In the genomic region with DNA sequence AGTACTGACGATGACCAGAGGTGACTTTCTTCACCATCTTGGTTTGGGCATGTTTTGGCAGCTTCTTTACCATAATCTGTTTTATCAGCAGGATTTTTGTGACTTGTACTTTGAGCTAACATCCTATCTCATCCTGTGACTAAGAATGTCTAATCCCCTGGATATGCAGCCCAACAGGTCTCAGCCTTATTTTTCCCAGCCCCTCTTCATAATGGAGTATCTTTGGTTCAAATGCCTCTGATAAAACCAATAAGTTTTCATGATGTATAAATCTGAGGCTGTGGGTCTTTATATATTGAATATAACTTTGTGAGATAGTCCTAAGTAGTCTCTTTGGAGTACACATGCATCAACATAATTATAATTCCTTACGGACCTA, we compare ENCODE assay signal across 20 cellular contexts.
DNase-seq lines count a peak whose midpoint lies in the region; ATAC-seq and TF ChIP-seq lines count a peak whose summit lies in the region.
"Had no signal": no experiment of that assay in that cellular context is flagged by ENCODE, and none has a peak within 500 bp of the region (broad histone marks: within the 10 kb centered on the region; RNA-seq: fewer than 3 reads in every experiment).

No MANE protein-coding gene starts in this region.

- TF ChIP-seq CTCF in PC-3 (conservative IDR thresholded peaks at IDR 0.05; ENCODE audit: low read depth, low read length) = no peak
- no peak for TF ChIP-seq CTCF in epithelial cell of esophagus (IDR thresholded peaks at IDR 0.05; ENCODE audit: insufficient read depth, low read depth, low read length, missing control alignments)

- H3K27me3 ChIP-seq in CD8-positive, alpha-beta memory T cell (ENCODE audit: insufficient read depth, low read length, poor library complexity, severe bottlenecking) = no peaks in the 10 kb centered on the region
- no peaks in the 10 kb centered on the region for H3K27me3 ChIP-seq in PC-3 (ENCODE audit: low read length)
- H3K27me3 ChIP-seq: BE2C; BLaER1 treated with 17β-estradiol and CSF1 and Interleukin-3, amounts not matched to agents 10 nM and 100 nM had no signal

- no peaks in the 10 kb centered on the region for H3K79me2 ChIP-seq in PC-3 (ENCODE audit: low read length)

- no peak overlapping the region for H3K4me3 Mint-ChIP-seq in CD8-positive, alpha-beta memory T cell
- H3K4me3 Mint-ChIP-seq: CD14-positive monocyte; CD4-positive, alpha-beta memory T cell; HFFc6 had no signal

- no peaks in the 10 kb centered on the region for H4K20me1 ChIP-seq in PC-3 (ENCODE audit: low read length)
- H4K20me1 ChIP-seq: BLaER1 treated with 17β-estradiol and CSF1 and Interleukin-3, amounts not matched to agents 10 nM and 100 nM had no signal

- no peak overlapping the region for H3K9ac ChIP-seq in PC-3 (ENCODE audit: low read length)
- H3K9ac ChIP-seq: BLaER1 treated with 17β-estradiol and CSF1 and Interleukin-3, amounts not matched to agents 10 nM and 100 nM had no signal

- H3K4me3 ChIP-seq in CD8-positive, alpha-beta memory T cell (ENCODE audit: low read length) = no peak overlapping the region
- H3K4me3 ChIP-seq in PC-3 (ENCODE audit: low read length) (no peak overlapping the region), epithelial cell of esophagus (ENCODE audit: low read length) (no peak overlapping the region)
- H3K4me3 ChIP-seq: A549; BLaER1 treated with 17β-estradiol and CSF1 and Interleukin-3, amounts not matched to agents 10 nM and 100 nM; HAP-1 had no signal

- no peaks in the 10 kb centered on the region for H3K36me3 Mint-ChIP-seq in CD8-positive, alpha-beta memory T cell
- H3K36me3 Mint-ChIP-seq: CD14-positive monocyte; CD4-positive, alpha-beta memory T cell had no signal

- no peak for DNase-seq in CD8-positive, alpha-beta memory T cell
- DNase-seq in PC-3 = peak; percentile 35
- DNase-seq in epithelial cell of esophagus (ENCODE audit: low read depth) = peak; percentile 80
- DNase-seq in CD1c-positive myeloid dendritic cell (ENCODE audit: extremely low spot score) = no peak
- DNase-seq in putamen (ENCODE audit: low spot score) = no peak
- DNase-seq: 8988T; ACHN; AML-193; BE2C; Caco-2; CD4-positive, alpha-beta memory T cell; DMS153; DND-41; GOT3; HFFc6 had no signal

- H3K4me1 ChIP-seq in CD8-positive, alpha-beta memory T cell (ENCODE audit: insufficient read depth, low read length) = no peaks in the 10 kb centered on the region
- H3K4me1 ChIP-seq in PC-3 (ENCODE audit: insufficient read depth, low read length) = no peaks in the 10 kb centered on the region
- H3K4me1 ChIP-seq: A549; BE2C; BLaER1 treated with 17β-estradiol and CSF1 and Interleukin-3, amounts not matched to agents 10 nM and 100 nM; HAP-1 had no signal

- H3K9me3 ChIP-seq in CD8-positive, alpha-beta memory T cell (ENCODE audit: low read length) = no peaks in the 10 kb centered on the region
- no peaks in the 10 kb centered on the region for H3K9me3 ChIP-seq in PC-3 (ENCODE audit: low read length)
- H3K9me3 ChIP-seq: A549; BE2C; BLaER1 treated with 17β-estradiol and CSF1 and Interleukin-3, amounts not matched to agents 10 nM and 100 nM; Caco-2; HAP-1 had no signal

- H3K4me2 ChIP-seq in PC-3 (ENCODE audit: low read length) = no peak overlapping the region
- H3K4me2 ChIP-seq: A549; BLaER1 treated with 17β-estradiol and CSF1 and Interleukin-3, amounts not matched to agents 10 nM and 100 nM had no signal

- peaks cover 1 to 22% of the 10 kb centered on the region in 2 donors for H3K27me3 Mint-ChIP-seq in CD8-positive, alpha-beta memory T cell

- ATAC-seq in PC-3 = no peak
- no peak for ATAC-seq in GM21825 (IDR thresholded peaks at IDR 0.05; ENCODE audit: unreplicated experiment)
- ATAC-seq: A549 had no signal

- H3K27ac Mint-ChIP-seq in CD8-positive, alpha-beta memory T cell = no peak overlapping the region
- H3K27ac Mint-ChIP-seq: CD14-positive monocyte; CD4-positive, alpha-beta memory T cell; HFFc6 had no signal

- no TSS peak for BruUV-seq in PC-3 (replicated peaks; lab: Mats Ljungman, UMichigan)

- H3K27ac ChIP-seq in CD8-positive, alpha-beta memory T cell (ENCODE audit: low read depth, low read length) = peak overlapping the region; percentile 24
- H3K27ac ChIP-seq in PC-3 (ENCODE audit: low read length) = no peak overlapping the region
- H3K27ac ChIP-seq: A549; BLaER1 treated with 17β-estradiol and CSF1 and Interleukin-3, amounts not matched to agents 10 nM and 100 nM had no signal

- POLR2A ChIA-PET in CD8-positive, alpha-beta memory T cell (lab: Charles Lee) = no interaction called here
- POLR2A ChIA-PET in PC-3 (lab: Charles Lee; ENCODE audit: unreplicated experiment) = no interaction called here

- CTCF ChIA-PET in CD8-positive, alpha-beta memory T cell (lab: Charles Lee) = no interaction called here
- CTCF ChIA-PET in PC-3 (lab: Charles Lee) = no interaction called here

- no peaks in the 10 kb centered on the region for H3K9me2 ChIP-seq in PC-3 (replicated peaks; ENCODE audit: low read length)

- peaks cover 0 to 2% (median 0%) of the 10 kb centered on the region in 5 donors for H3K9me3 Mint-ChIP-seq in CD8-positive, alpha-beta memory T cell
- H3K9me3 Mint-ChIP-seq: HFFc6 had no signal

- H3F3A ChIP-seq in PC-3 (ENCODE audit: low read length, unreplicated experiment) = no peaks in the 10 kb centered on the region

- H2AFZ ChIP-seq in PC-3 (ENCODE audit: low read length) = 0 out of 2 replicates have a peak overlapping the region, but pooled peaks have one; percentile 13

- no peaks in the 10 kb centered on the region for H3K4me1 Mint-ChIP-seq in CD8-positive, alpha-beta memory T cell
- H3K4me1 Mint-ChIP-seq: CD14-positive monocyte; CD4-positive, alpha-beta memory T cell had no signal

- no peaks in the 10 kb centered on the region for H3K36me3 ChIP-seq in CD8-positive, alpha-beta memory T cell (ENCODE audit: insufficient read depth, low read length)
- H3K36me3 ChIP-seq in PC-3 (ENCODE audit: low read depth, low read length) = no peaks in the 10 kb centered on the region
- H3K36me3 ChIP-seq: BE2C; BLaER1 treated with 17β-estradiol and CSF1 and Interleukin-3, amounts not matched to agents 10 nM and 100 nM; HAP-1 had no signal

- intact Hi-C loops in PC-3 (cut with micrococcal nuclease) = no loop called here

Comparison
In these comparisons a context has a peak if more than half of its experiments do, and no peak if none do; other contexts are left out.
1. DNase-seq: peak in PC-3 (single experiment) and epithelial cell of esophagus (single experiment); none in CD8-positive, alpha-beta memory T cell (0 of 5), CD1c-positive myeloid dendritic cell (single experiment) and putamen (single experiment).